Comparison of ENCODE assay signal across 22 cellular contexts in the genomic region with DNA sequence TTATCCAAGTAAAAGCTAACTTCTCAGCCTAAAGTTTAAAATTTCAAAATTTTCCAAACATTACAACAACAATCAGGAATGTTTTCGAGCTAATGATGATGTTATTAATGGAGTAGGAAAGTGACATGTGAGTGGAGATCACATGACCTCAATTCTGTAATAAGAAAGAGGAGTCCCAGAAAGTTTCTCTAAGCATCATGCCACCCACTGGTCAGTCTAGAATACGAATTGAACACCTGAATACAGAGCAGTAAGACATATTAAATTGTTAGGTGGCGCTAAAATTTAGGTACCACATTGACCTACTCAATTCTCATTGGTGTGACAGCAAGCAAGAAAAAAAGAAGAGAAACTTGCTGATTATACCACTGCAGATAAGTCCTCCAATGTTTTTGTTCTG.
"Had no signal": no experiment of that assay in that cellular context is flagged by ENCODE, and none has a peak within 500 bp of the region (broad histone marks: within the 10 kb centered on the region; RNA-seq: fewer than 3 reads in every experiment).

No MANE protein-coding gene starts in this region.

- ATAC-seq: left cardiac atrium, lower lobe of right lung, pancreas, right cardiac atrium had no signal

- H3K9me3 ChIP-seq: left ventricle myocardium inferior, lower lobe of right lung, pancreas, stomach had no signal

- FAIRE-seq: endothelial cell of umbilical vein, kidney, pancreas, small intestine had no signal

- DNase-seq: effector CD4-positive, alpha-beta T cell; endodermal cell; erythroblast; foreskin melanocyte; head of caudate nucleus; kidney; left cardiac atrium; left ventricle myocardium inferior; lower lobe of right lung; midbrain; naive B cell; occipital lobe; pancreas; right cardiac atrium; small intestine; stimulated activated CD4-positive, alpha-beta T cell treated with anti-CD3 and anti-CD28 coated beads, Interleukin-12 subunit alpha, Interleukin-12 subunit beta, amount 100 ng/mL, for 4 hours; stimulated activated naive CD4-positive, alpha-beta T cell; stomach; substantia nigra; trophoblast cell had no signal

- H3K4me2 ChIP-seq: hepatocyte had no signal

- H3K27ac ChIP-seq: hepatocyte, left ventricle myocardium inferior, lower lobe of right lung, pancreas, stomach had no signal

- H3K4me1 ChIP-seq: left ventricle myocardium inferior, lower lobe of right lung, pancreas, stomach had no signal

- H3K4me3 ChIP-seq: hepatocyte, left ventricle myocardium inferior, lower lobe of right lung, pancreas, stomach had no signal
